In the genomic region with DNA sequence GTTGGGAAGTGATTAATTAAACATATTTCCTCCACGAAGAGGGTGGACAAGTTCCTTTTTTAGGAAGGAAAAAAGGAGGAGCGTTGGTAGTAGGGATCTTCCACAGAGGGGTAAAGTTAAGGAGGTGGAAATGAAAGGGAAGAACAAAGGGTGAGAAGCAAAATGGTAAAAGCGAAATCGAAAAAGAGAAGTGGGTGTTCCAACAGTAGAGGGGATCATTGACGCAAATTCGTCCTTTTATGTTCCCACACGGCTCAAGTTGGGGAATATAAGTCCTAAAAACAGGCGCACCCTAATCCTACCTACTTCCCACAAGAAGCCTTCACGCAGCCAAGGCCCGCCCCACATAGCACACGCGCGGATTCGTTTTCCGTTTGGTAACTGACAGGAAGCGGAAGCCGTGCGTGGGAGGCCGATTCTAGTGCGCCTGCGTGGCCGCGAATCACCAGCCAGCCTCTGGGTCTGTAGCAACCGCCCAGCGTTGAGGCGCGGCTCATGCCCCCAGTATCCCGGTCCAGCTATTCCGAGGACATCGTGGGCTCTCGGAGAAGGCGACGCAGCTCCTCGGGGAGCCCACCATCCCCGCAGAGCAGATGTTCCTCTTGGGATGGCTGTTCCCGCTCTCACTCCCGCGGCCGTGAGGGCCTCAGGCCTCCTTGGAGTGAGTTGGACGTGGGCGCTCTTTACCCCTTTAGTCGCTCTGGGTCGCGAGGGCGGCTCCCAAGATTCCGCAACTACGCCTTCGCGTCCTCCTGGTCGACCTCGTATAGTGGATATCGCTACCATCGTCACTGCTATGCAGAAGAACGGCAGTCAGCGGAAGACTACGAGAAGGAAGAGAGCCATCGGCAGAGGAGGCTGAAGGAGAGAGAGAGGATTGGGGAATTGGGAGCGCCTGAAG, we compare ENCODE assay signal across 8 cellular contexts. TPM values are rescaled to one million over a fixed set of nuclear protein-coding genes. Genes with fewer than 3 reads are reported as not detected.
DNase-seq lines count a peak whose midpoint lies in the region; ATAC-seq and TF ChIP-seq lines count a peak whose summit lies in the region.

A gene (plus strand): TSS at position 421 of the 901 bp plus-strand sequence. CDS start 75 bp downstream, at position 496.

- DNase-seq in activated naive CD4-positive, alpha-beta T cell treated with anti-CD3 and anti-CD28 coated beads, Interleukin-2, amount 50 U/mL, for 72 hours (ENCODE audit: low spot score in 2 of 2) = peak; percentile 48 to 61
- DNase-seq in heart right ventricle (peak; percentile 86 to 88), sigmoid colon (peak; percentile 93), GDM1 (lab: John Stamatoyannopoulos, UW) (no peak), DMS53 treated with DMSO at 0.1 percent for 48 hours (lab: John Stamatoyannopoulos, UW; ENCODE audit: unreplicated experiment) (no peak)

- TF ChIP-seq EP300 in sigmoid colon (IDR thresholded peaks at IDR 0.05) = no peak

- H3K27me3 ChIP-seq in heart right ventricle (no peaks in the 10 kb centered on the region), sigmoid colon (no peaks in the 10 kb centered on the region)

- H3K36me3 Mint-ChIP-seq in activated naive CD4-positive, alpha-beta T cell treated with anti-CD3 and anti-CD28 coated beads, Interleukin-2, amount 50 U/mL, for 72 hours = peaks cover 20 to 21% of the 10 kb centered on the region in 2 donors

- H3K4me3 ChIP-seq in heart right ventricle (peak within 1 kb of the TSS; percentile 38 to 60 (median 52)), sigmoid colon (peak within 1 kb of the TSS; percentile 31 to 53 (median 46))

- peaks cover 0 to 30% (median 17%) of the 10 kb centered on the region in 11 donors for H3K9me3 ChIP-seq in heart right ventricle
- H3K9me3 ChIP-seq in sigmoid colon = no peaks in the 10 kb centered on the region

- TF ChIP-seq CTCF in heart right ventricle (IDR thresholded peaks at IDR 0.05) (no peak), sigmoid colon (IDR thresholded peaks at IDR 0.05) (no peak)

- intact Hi-C loops in heart right ventricle (cut with DNase I) = loop anchor here in 6 of 10 donors (1.0 to 10.0 kb wide), 3 partner anchors 8 to 124 kb away; a partner anchor contains a TSS
- intact Hi-C loops in sigmoid colon (cut with DNase I) = no loop called here

- H3K27ac ChIP-seq in heart right ventricle (peak within 1 kb of the TSS in 8 of 10 donors; percentile 8 to 67 (median 28)), sigmoid colon (peak within 1 kb of the TSS in 3 of 4 donors; percentile 13 to 32 (median 22))

- peaks cover 0 to 14% (median 4%) of the 10 kb centered on the region in 9 donors for H3K4me1 ChIP-seq in heart right ventricle
- H3K4me1 ChIP-seq in sigmoid colon = peaks cover 0 to 9% (median 7%) of the 10 kb centered on the region in 4 donors

- H3K27ac Mint-ChIP-seq in activated naive CD4-positive, alpha-beta T cell treated with anti-CD3 and anti-CD28 coated beads, Interleukin-2, amount 50 U/mL, for 72 hours = peak within 1 kb of the TSS in 1 of 2 donors; percentile 67

- ATAC-seq in HG03175 (IDR thresholded peaks at IDR 0.05; ENCODE audit: unreplicated experiment) (peak; percentile 49), heart right ventricle (peak; percentile 93 to 99 (median 98)), HG02678 (IDR thresholded peaks at IDR 0.05; ENCODE audit: unreplicated experiment) (no peak), GM18517 (IDR thresholded peaks at IDR 0.05; ENCODE audit: unreplicated experiment) (no peak)
- peak; percentile 16 to 68 for ATAC-seq in activated naive CD4-positive, alpha-beta T cell treated with anti-CD3 and anti-CD28 coated beads, Interleukin-2, amount 50 U/mL, for 72 hours

- TF ChIP-seq POLR2A in sigmoid colon (IDR thresholded peaks at IDR 0.05) = no peak

- peaks cover 12 to 19% of the 10 kb centered on the region in 2 donors for H3K9me3 Mint-ChIP-seq in activated naive CD4-positive, alpha-beta T cell treated with anti-CD3 and anti-CD28 coated beads, Interleukin-2, amount 50 U/mL, for 72 hours

- WGBS in heart right ventricle, 2 donors = 18 to 20% methylated on average over 58 of the region's 58 CpGs
- 43 to 67% methylated on average over 58 of the region's 58 CpGs for WGBS in sigmoid colon, 2 donors

- H3K36me3 ChIP-seq in heart right ventricle = no peaks in the 10 kb centered on the region
- H3K36me3 ChIP-seq in sigmoid colon = no peaks in the 10 kb centered on the region

RNA-seq across cellular contexts. Expression of the gene that starts here (rescaled TPM):
- not detected for total RNA-seq in activated naive CD4-positive, alpha-beta T cell treated with anti-CD3 and anti-CD28 coated beads, Interleukin-2, amount 50 U/mL, for 72 hours
- total RNA-seq in heart right ventricle (1 to 10 TPM; 2.7 to 8.5 (median 6.5) TPM), sigmoid colon (1 to 10 TPM; 2.6 to 7.5 (median 3.8) TPM)
- polyA plus RNA-seq in heart right ventricle (1 to 10 TPM; 7.6 to 9.7 TPM), sigmoid colon (under 1 TPM in 2 of 3 donors, not detected in 1; 0.55 to 0.60 TPM)

Comparison
In these comparisons a context has a peak if more than half of its experiments do, and no peak if none do; other contexts are left out.
1. RNA of the gene that starts here (polyA plus RNA-seq): 7.6 to 9.7 TPM in heart right ventricle; 0.55 to 0.60 TPM in sigmoid colon; every median in the first group is over 4 times any median in the second.
2. Peak in DNase-seq and ATAC-seq in activated naive CD4-positive, alpha-beta T cell treated with anti-CD3 and anti-CD28 coated beads, Interleukin-2, amount 50 U/mL, for 72 hours; RNA of the gene not detected or under 1 TPM.
3. ATAC-seq: peak in HG03175 (single experiment) and heart right ventricle (8 of 8); none in HG02678 (single experiment) and GM18517 (single experiment).
4. DNase-seq: peak in heart right ventricle (2 of 2) and sigmoid colon (single experiment); none in GDM1 (single experiment) and DMS53 treated with DMSO at 0.1 percent for 48 hours (single experiment).